24 cellular contexts compared by ENCODE assay signal in genomic region chr4:105950701-105951100, GRCh38. TPM values are rescaled to one million over a fixed set of nuclear protein-coding genes. Genes with fewer than 3 reads are reported as not detected.
"Had no signal": no experiment of that assay in that cellular context is flagged by ENCODE, and none has a peak within 500 bp of the region (broad histone marks: within the 10 kb centered on the region; RNA-seq: fewer than 3 reads in every experiment).

No MANE protein-coding gene starts in this region.

- H3K9me3 Mint-ChIP-seq: type B pancreatic cell had no signal

- H3K27ac ChIP-seq: coronary artery, esophagus squamous epithelium, left lung, ovary, psoas muscle, sigmoid colon, testis had no signal

- ATAC-seq: left cardiac atrium; mucosa of descending colon; naive thymus-derived CD8-positive, alpha-beta T cell; psoas muscle; right cardiac atrium; stimulated activated effector memory CD8-positive, alpha-beta T cell treated with anti-CD3 and anti-CD28 coated beads, Interleukin-12 subunit alpha, Interleukin-12 subunit beta, amount 100 ng/mL, for 72 hours; stimulated activated naive CD8-positive, alpha-beta T cell treated with anti-CD3 and anti-CD28 coated beads, Interleukin-15, Interleukin-2, amounts not matched to agents 100 U/mL and 50 U/mL, for 24 hours had no signal

- H3K9me3 ChIP-seq: mucosa of descending colon, ovary, psoas muscle, sigmoid colon, testis had no signal

- H3K27ac Mint-ChIP-seq: mesothelial cell of epicardium; naive thymus-derived CD8-positive, alpha-beta T cell; stimulated activated effector memory CD8-positive, alpha-beta T cell treated with anti-CD3 and anti-CD28 coated beads, Interleukin-12 subunit alpha, Interleukin-12 subunit beta, amount 100 ng/mL, for 72 hours; type B pancreatic cell had no signal

- H3K36me3 Mint-ChIP-seq: stimulated activated effector memory CD8-positive, alpha-beta T cell treated with anti-CD3 and anti-CD28 coated beads, Interleukin-12 subunit alpha, Interleukin-12 subunit beta, amount 100 ng/mL, for 72 hours; type B pancreatic cell had no signal

- H3K36me3 ChIP-seq: ovary, sigmoid colon had no signal

- H3K4me3 ChIP-seq: coronary artery, esophagus squamous epithelium, left lung, mucosa of descending colon, ovary, psoas muscle, sigmoid colon, testis, tibial artery had no signal

- H3K27me3 ChIP-seq: esophagus squamous epithelium, left lung, ovary, sigmoid colon, testis, tibial artery had no signal

- H3K4me1 Mint-ChIP-seq: naive thymus-derived CD8-positive, alpha-beta T cell; stimulated activated effector memory CD8-positive, alpha-beta T cell treated with anti-CD3 and anti-CD28 coated beads, Interleukin-12 subunit alpha, Interleukin-12 subunit beta, amount 100 ng/mL, for 72 hours had no signal

- H3K4me1 ChIP-seq: esophagus squamous epithelium, left lung, psoas muscle, sigmoid colon, testis had no signal

- DNase-seq: dermis blood vessel endothelial cell; effector memory CD4-positive, alpha-beta T cell; erythroblast; esophagus squamous epithelium; left cardiac atrium; left lung; mucosa of descending colon; naive thymus-derived CD8-positive, alpha-beta T cell; occipital lobe; ovary; posterior cingulate gyrus; psoas muscle; right cardiac atrium; sigmoid colon; stimulated activated CD4-positive, alpha-beta T cell treated with anti-CD3 and anti-CD28 coated beads, Interleukin-2, amount 100 ng/mL, for 24 hours; stimulated activated CD4-positive, alpha-beta T cell treated with anti-CD3 and anti-CD28 coated beads, Interleukin-4, amount 100 ng/mL, for 24 hours; stimulated activated naive CD8-positive, alpha-beta T cell treated with anti-CD3 and anti-CD28 coated beads, Interleukin-15, Interleukin-2, amounts not matched to agents 100 U/mL and 50 U/mL, for 24 hours; substantia nigra; testis; tibial artery had no signal

- H3K4me3 Mint-ChIP-seq: mesothelial cell of epicardium; naive thymus-derived CD8-positive, alpha-beta T cell; stimulated activated effector memory CD8-positive, alpha-beta T cell treated with anti-CD3 and anti-CD28 coated beads, Interleukin-12 subunit alpha, Interleukin-12 subunit beta, amount 100 ng/mL, for 72 hours; type B pancreatic cell had no signal

RNA-seq across cellular contexts. Expression of gene NPNT, which starts 55.4 kb away (rescaled TPM):
- total RNA-seq: naive thymus-derived CD8-positive, alpha-beta T cell had no signal
